In genomic region chr6:169421890-169422289, GRCh38 we compare ENCODE assay signal across 27 cellular contexts.
"Had no signal": no experiment of that assay in that cellular context is flagged by ENCODE, and none has a peak within 500 bp of the region (broad histone marks: within the 10 kb centered on the region; RNA-seq: fewer than 3 reads in every experiment).

No MANE protein-coding gene starts in this region.

- ATAC-seq: natural killer cell; pancreas; psoas muscle; right cardiac atrium; right lobe of liver; stimulated activated effector memory CD8-positive, alpha-beta T cell treated with anti-CD3 and anti-CD28 coated beads, Interleukin-12 subunit alpha, Interleukin-12 subunit beta, amount 100 ng/mL, for 72 hours; stimulated activated naive B cell treated with anti-CD40 and anti-IgM and Interleukin-4, amounts not matched to agents 10 μg/mL and 1 μg/mL and 100 μg/mL, for 72 hours had no signal

- H3K4me1 Mint-ChIP-seq: natural killer cell; stimulated activated effector memory CD8-positive, alpha-beta T cell treated with anti-CD3 and anti-CD28 coated beads, Interleukin-12 subunit alpha, Interleukin-12 subunit beta, amount 100 ng/mL, for 72 hours; stimulated activated naive B cell treated with anti-CD40 and anti-IgM and Interleukin-4, amounts not matched to agents 10 μg/mL and 1 μg/mL and 100 μg/mL, for 72 hours had no signal

- H3K36me3 ChIP-seq: neutrophil, pancreas, right lobe of liver, sigmoid colon, stomach, thoracic aorta, thyroid gland, tibial nerve, upper lobe of left lung, vagina had no signal

- H3K27ac ChIP-seq: neutrophil, pancreas, psoas muscle, right lobe of liver, sigmoid colon, stomach, thoracic aorta, thyroid gland, upper lobe of left lung, vagina had no signal

- H3K27me3 ChIP-seq: neutrophil, pancreas, right lobe of liver, sigmoid colon, stomach, thyroid gland, tibial nerve, upper lobe of left lung, vagina had no signal

- H3K9me3 Mint-ChIP-seq: natural killer cell; stimulated activated effector memory CD8-positive, alpha-beta T cell treated with anti-CD3 and anti-CD28 coated beads, Interleukin-12 subunit alpha, Interleukin-12 subunit beta, amount 100 ng/mL, for 72 hours; stimulated activated naive CD8-positive, alpha-beta T cell treated with anti-CD3 and anti-CD28 coated beads, Interleukin-15, Interleukin-2, amounts not matched to agents 100 ng/mL and 50 ng/mL, for 24 hours had no signal

- H3K27ac Mint-ChIP-seq: natural killer cell; progenitor cell of endocrine pancreas; stimulated activated effector memory CD8-positive, alpha-beta T cell treated with anti-CD3 and anti-CD28 coated beads, Interleukin-12 subunit alpha, Interleukin-12 subunit beta, amount 100 ng/mL, for 72 hours; stimulated activated naive B cell treated with anti-CD40 and anti-IgM and Interleukin-4, amounts not matched to agents 10 μg/mL and 1 μg/mL and 100 μg/mL, for 72 hours; stimulated activated naive CD8-positive, alpha-beta T cell treated with anti-CD3 and anti-CD28 coated beads, Interleukin-15, Interleukin-2, amounts not matched to agents 100 ng/mL and 50 ng/mL, for 24 hours had no signal

- H3K4me3 ChIP-seq: pancreas, psoas muscle, right lobe of liver, sigmoid colon, stomach, thoracic aorta, thyroid gland, tibial nerve, upper lobe of left lung, vagina had no signal

- H3K4me1 ChIP-seq: pancreas, psoas muscle, right lobe of liver, sigmoid colon, stomach, thyroid gland, vagina had no signal

- H3K36me3 Mint-ChIP-seq: natural killer cell; stimulated activated effector memory CD8-positive, alpha-beta T cell treated with anti-CD3 and anti-CD28 coated beads, Interleukin-12 subunit alpha, Interleukin-12 subunit beta, amount 100 ng/mL, for 72 hours; stimulated activated naive B cell treated with anti-CD40 and anti-IgM and Interleukin-4, amounts not matched to agents 10 μg/mL and 1 μg/mL and 100 μg/mL, for 72 hours had no signal

- H3K9me3 ChIP-seq: neutrophil, pancreas, psoas muscle, right lobe of liver, sigmoid colon, stomach, thoracic aorta, thyroid gland, tibial nerve, upper lobe of left lung, vagina had no signal

- H3K4me3 Mint-ChIP-seq: naive B cell; natural killer cell; stimulated activated effector memory CD8-positive, alpha-beta T cell treated with anti-CD3 and anti-CD28 coated beads, Interleukin-12 subunit alpha, Interleukin-12 subunit beta, amount 100 ng/mL, for 72 hours; stimulated activated naive B cell treated with anti-CD40 and anti-IgM and Interleukin-4, amounts not matched to agents 10 μg/mL and 1 μg/mL and 100 μg/mL, for 72 hours; stimulated activated naive CD8-positive, alpha-beta T cell treated with anti-CD3 and anti-CD28 coated beads, Interleukin-15, Interleukin-2, amounts not matched to agents 100 ng/mL and 50 ng/mL, for 24 hours had no signal

- FAIRE-seq: pancreas, small intestine, urothelium cell line had no signal

- DNase-seq: naive B cell; natural killer cell; nucleus accumbens; pancreas; psoas muscle; right cardiac atrium; right lobe of liver; sigmoid colon; small intestine; stimulated activated CD4-positive, alpha-beta T cell treated with anti-CD3 and anti-CD28 coated beads, Interleukin-15, amount 100 ng/mL, for 24 hours; stimulated activated CD4-positive, alpha-beta T cell treated with anti-CD3 and anti-CD28 coated beads, Interleukin-2, amount 100 ng/mL, for 24 hours; stimulated activated CD4-positive, alpha-beta T cell treated with anti-CD3 and anti-CD28 coated beads, Interleukin-2, amount 100 ng/mL, for 48 hours; stimulated activated CD4-positive, alpha-beta T cell treated with anti-CD3 and anti-CD28 coated beads, Interleukin-4, amount 100 ng/mL, for 24 hours; stimulated activated naive B cell treated with anti-CD40 and anti-IgM and Interleukin-4, amounts not matched to agents 10 μg/mL and 1 μg/mL and 100 μg/mL, for 72 hours; stimulated activated naive CD4-positive, alpha-beta T cell treated with Interleukin-2 at 50 U/mL for 16 hours; stomach; thyroid gland; trophoblast cell; upper lobe of left lung had no signal
